1 cellular context compared by ENCODE assay signal in genomic region chr2:134201559-134201958, GRCh38.
TF ChIP-seq lines count a peak whose summit lies in the region.

No MANE protein-coding gene starts in this region.

TF ChIP-seq in K562, 482 proteins besides CTCF, POLR2A, EP300 and RAD21:
- TF ChIP-seq ZNF24 (IDR thresholded peaks at IDR 0.05): no peak
- no peak for TF ChIP-seq KLF6 (CRISPR knock-in tag; IDR thresholded peaks at IDR 0.05; ENCODE audit: borderline replicate concordance)
- no peak for TF ChIP-seq POLR2H (tag; IDR thresholded peaks at IDR 0.05; ENCODE audit: low read depth)
- no peak for TF ChIP-seq ZNF165 (CRISPR knock-in tag; IDR thresholded peaks at IDR 0.05; ENCODE audit: borderline replicate concordance)
- no peak for TF ChIP-seq FUS (optimal IDR thresholded peaks at IDR 0.05; ENCODE audit: low read depth, low read length)
- no peak for TF ChIP-seq CBFA2T3 (IDR thresholded peaks at IDR 0.05)
- no peak for TF ChIP-seq ZNF140 (CRISPR knock-in tag; IDR thresholded peaks at IDR 0.05)
- no peak for TF ChIP-seq NFIC (IDR thresholded peaks at IDR 0.05)
- TF ChIP-seq ARHGAP35 (IDR thresholded peaks at IDR 0.05; ENCODE audit: partially characterized antibody): no peak
- TF ChIP-seq ZNF77 (CRISPR knock-in tag; IDR thresholded peaks at IDR 0.05): no peak
- TF ChIP-seq DACH1 (IDR thresholded peaks at IDR 0.05; ENCODE audit: partially characterized antibody): no peak
- no peak for TF ChIP-seq POLR3G (IDR thresholded peaks at IDR 0.05; ENCODE audit: extremely low read depth, insufficient read length, insufficient replicate concordance)
- TF ChIP-seq PHB2 (IDR thresholded peaks at IDR 0.05; ENCODE audit: low read depth): no peak
- no peak for TF ChIP-seq CUX1 (CRISPR knock-in tag; IDR thresholded peaks at IDR 0.05)
- peak; percentile 82 for TF ChIP-seq ZBTB33 (CRISPR knock-in tag; IDR thresholded peaks at IDR 0.05)
- no peak for TF ChIP-seq ZNF347 (CRISPR knock-in tag; IDR thresholded peaks at IDR 0.05; ENCODE audit: low read depth)
- TF ChIP-seq SUPT5H (IDR thresholded peaks at IDR 0.05): no peak
- no peak for TF ChIP-seq NFIX (CRISPR knock-in tag; IDR thresholded peaks at IDR 0.05; ENCODE audit: low read depth)
- TF ChIP-seq ZBTB40 (IDR thresholded peaks at IDR 0.05): 0 out of 2 replicates have a peak, but pooled peaks have one; percentile 38
- no peak for TF ChIP-seq ZBTB40 (CRISPR knock-in tag; IDR thresholded peaks at IDR 0.05)
- no peak for TF ChIP-seq CHD1 (IDR thresholded peaks at IDR 0.05; ENCODE audit: low read length)
- no peak for TF ChIP-seq LARP7 (IDR thresholded peaks at IDR 0.05)
- TF ChIP-seq MAX (CRISPR knock-in tag; IDR thresholded peaks at IDR 0.05): no peak
- TF ChIP-seq ZNF384 (IDR thresholded peaks at IDR 0.05; ENCODE audit: low read depth, low read length): peak; percentile 91
- no peak for TF ChIP-seq ZC3H11A (IDR thresholded peaks at IDR 0.05; ENCODE audit: low read depth, low read length)
- no peak for TF ChIP-seq PPARD (CRISPR knock-in tag; IDR thresholded peaks at IDR 0.05)
- no peak for TF ChIP-seq ZZZ3 (IDR thresholded peaks at IDR 0.05)
